Comparison of ENCODE assay signal across 17 cellular contexts in genomic region chrX:54483946-54484345, GRCh38. TPM values are rescaled to one million over a fixed set of nuclear protein-coding genes. Genes with fewer than 3 reads are reported as not detected.
DNase-seq lines count a peak whose midpoint lies in the region; ATAC-seq and TF ChIP-seq lines count a peak whose summit lies in the region.
"Had no signal": no experiment of that assay in that cellular context is flagged by ENCODE, and none has a peak within 500 bp of the region (broad histone marks: within the 10 kb centered on the region; RNA-seq: fewer than 3 reads in every experiment).

No MANE protein-coding gene starts in this region.

- no peaks in the 10 kb centered on the region for H3K27me3 Mint-ChIP-seq in endodermal cell (ENCODE audit: insufficient read depth)
- peaks cover 1% of the 10 kb centered on the region for H3K27me3 Mint-ChIP-seq in activated CD4-positive, alpha-beta memory T cell treated with anti-CD3 and anti-CD28 coated beads for 36 hours

- H4K20me1 ChIP-seq in IMR-90 (ENCODE audit: insufficient read depth, low read length): no peaks in the 10 kb centered on the region

- H3K18ac ChIP-seq in IMR-90 (ENCODE audit: low read depth, low read length): no peak overlapping the region

- H2BK15ac ChIP-seq in IMR-90 (ENCODE audit: low read depth, low read length): no peak overlapping the region

- H3K27ac ChIP-seq in IMR-90 (ENCODE audit: insufficient read depth, low read length) (no peak overlapping the region), endodermal cell (ENCODE audit: low read depth, low read length) (peak overlapping the region; percentile 38), muscle layer of colon (ENCODE audit: low read depth, low read length) (peak overlapping the region; percentile 47), stomach (peak overlapping the region in 3 of 5 donors; percentile 43 to 62 (median 58))
- H3K27ac ChIP-seq: body of pancreas, SJSA1, testis had no signal

- H3K23ac ChIP-seq in IMR-90 (ENCODE audit: low read depth, low read length): no peak overlapping the region

- peaks cover 21% of the 10 kb centered on the region for H3K4me1 ChIP-seq in IMR-90 (ENCODE audit: control insufficient read depth, insufficient read depth, low read length)
- H3K4me1 ChIP-seq in endodermal cell (ENCODE audit: control insufficient read depth, insufficient read depth, low read length): peaks cover 4% of the 10 kb centered on the region
- peaks cover 17% of the 10 kb centered on the region for H3K4me1 ChIP-seq in muscle layer of colon (ENCODE audit: insufficient read depth, low read length)
- peaks cover 0 to 36% (median 16%) of the 10 kb centered on the region in 4 donors for H3K4me1 ChIP-seq in stomach

- H3K79me1 ChIP-seq in IMR-90 (ENCODE audit: low read depth in 1 of 2, low read length in 2 of 2): peaks cover 11 to 37% of the 10 kb centered on the region in 2 experiments

- no peak overlapping the region for H4K91ac ChIP-seq in IMR-90 (ENCODE audit: insufficient read depth, low read depth, low read length)

- TF ChIP-seq RAD21 in IMR-90 (IDR thresholded peaks at IDR 0.05; ENCODE audit: low read length): no peak

- ATAC-seq in IMR-90 (ENCODE audit: low read depth): no peak
- ATAC-seq: activated CD4-positive, alpha-beta T cell treated with anti-CD3 and anti-CD28 coated beads for 36 hours; body of pancreas had no signal

- peak overlapping the region; percentile 64 for H2AFZ ChIP-seq in IMR-90 (replicated peaks; ENCODE audit: low read length, poor library complexity)

- H2BK120ac ChIP-seq in IMR-90 (ENCODE audit: low read depth, low read length): no peak overlapping the region

- no peak for TF ChIP-seq CTCF in IMR-90 (conservative IDR thresholded peaks at IDR 0.05; ENCODE audit: low read depth, low read length)
- no peak for TF ChIP-seq CTCF in endodermal cell (conservative IDR thresholded peaks at IDR 0.05)
- TF ChIP-seq CTCF in stomach (IDR thresholded peaks at IDR 0.05): no peak

- peaks cover 23% of the 10 kb centered on the region for H3K4me1 Mint-ChIP-seq in endodermal cell
- H3K4me1 Mint-ChIP-seq in activated CD4-positive, alpha-beta memory T cell treated with anti-CD3 and anti-CD28 coated beads for 36 hours (ENCODE audit: low read depth): no peaks in the 10 kb centered on the region
- H3K4me1 Mint-ChIP-seq: activated CD4-positive, alpha-beta T cell treated with anti-CD3 and anti-CD28 coated beads for 36 hours; activated naive CD4-positive, alpha-beta T cell treated with anti-CD3 and anti-CD28 coated beads, Interleukin-2, amount 10 ng/mL, durations not matched to agents 7 days and 5 days had no signal

- H3K4me3 ChIP-seq in IMR-90 (ENCODE audit: insufficient read depth, low read depth, low read length): no peak overlapping the region
- no peak overlapping the region for H3K4me3 ChIP-seq in endodermal cell (ENCODE audit: low read length)
- no peak overlapping the region for H3K4me3 ChIP-seq in muscle layer of colon (ENCODE audit: low read depth in 1 of 2, low read length in 2 of 2)
- H3K4me3 ChIP-seq in stomach: no peak overlapping the region
- H3K4me3 ChIP-seq: body of pancreas, SJSA1, testis had no signal

- H2BK20ac ChIP-seq in IMR-90 (ENCODE audit: low read depth, low read length): no peak overlapping the region

- peak overlapping the region; percentile 59 for H2AK5ac ChIP-seq in IMR-90 (ENCODE audit: low read depth, low read length)

- peak overlapping the region; percentile 85 for H2AK9ac ChIP-seq in IMR-90 (replicated peaks; ENCODE audit: low read depth, low read length, poor library complexity)

- no peaks in the 10 kb centered on the region for H3K27me3 ChIP-seq in IMR-90 (ENCODE audit: control insufficient read depth, insufficient read depth, low read length)
- H3K27me3 ChIP-seq in endodermal cell (ENCODE audit: control insufficient read depth, insufficient read depth, low read length, poor library complexity, severe bottlenecking): no peaks in the 10 kb centered on the region
- no peaks in the 10 kb centered on the region for H3K27me3 ChIP-seq in muscle layer of colon (ENCODE audit: control insufficient read depth in 1 of 2, insufficient read depth in 2 of 2, low read length in 2 of 2)
- no peaks in the 10 kb centered on the region for H3K27me3 ChIP-seq in stomach
- H3K27me3 ChIP-seq: body of pancreas, SJSA1, testis had no signal

- dilution Hi-C loops in IMR-90 (cut with HindIII; ENCODE audit: low sequenced_read_pairs, unreplicated experiment): no loop called here

- no peaks in the 10 kb centered on the region for H3K36me3 Mint-ChIP-seq in endodermal cell (ENCODE audit: low read depth)
- H3K36me3 Mint-ChIP-seq in activated CD4-positive, alpha-beta memory T cell treated with anti-CD3 and anti-CD28 coated beads for 36 hours: no peaks in the 10 kb centered on the region
- H3K36me3 Mint-ChIP-seq: activated naive CD4-positive, alpha-beta T cell treated with anti-CD3 and anti-CD28 coated beads, Interleukin-2, amount 10 ng/mL, durations not matched to agents 7 days and 5 days had no signal

- H3K4me3 Mint-ChIP-seq in endodermal cell: no peak overlapping the region
- H3K4me3 Mint-ChIP-seq in activated CD4-positive, alpha-beta memory T cell treated with anti-CD3 and anti-CD28 coated beads for 36 hours: no peak overlapping the region
- H3K4me3 Mint-ChIP-seq: activated CD4-positive, alpha-beta T cell treated with anti-CD3 and anti-CD28 coated beads for 36 hours; activated naive CD4-positive, alpha-beta T cell treated with anti-CD3 and anti-CD28 coated beads, Interleukin-2, amount 10 ng/mL, durations not matched to agents 7 days and 5 days had no signal

- no TSS peak for BruUV-seq in IMR-90 (replicated peaks; lab: Mats Ljungman, UMichigan)

- in situ Hi-C loops in IMR-90 (cut with MboI; ENCODE audit: low sequenced_read_pairs): no loop called here

- H3K9ac ChIP-seq in IMR-90 (ENCODE audit: low read depth, low read length) (no peak overlapping the region), endodermal cell (ENCODE audit: extremely low read depth, low read length, poor library complexity, severe bottlenecking) (no peak overlapping the region), muscle layer of colon (ENCODE audit: low read length) (no peak overlapping the region)

- no peaks in the 10 kb centered on the region for H3K9me3 ChIP-seq in IMR-90 (ENCODE audit: control insufficient read depth, insufficient read depth, low read length)
- no peaks in the 10 kb centered on the region for H3K9me3 ChIP-seq in endodermal cell (ENCODE audit: control insufficient read depth, low read length)
- no peaks in the 10 kb centered on the region for H3K9me3 ChIP-seq in muscle layer of colon (ENCODE audit: low read length)
- peaks cover 0 to 2% (median 0%) of the 10 kb centered on the region in 4 donors for H3K9me3 ChIP-seq in stomach
- H3K9me3 ChIP-seq: body of pancreas, SJSA1, testis had no signal

- POLR2A ChIA-PET in IMR-90 (lab: Charles Lee; ENCODE audit: unreplicated experiment): no interaction called here
- POLR2A ChIA-PET in activated CD4-positive, alpha-beta memory T cell treated with anti-CD3 and anti-CD28 coated beads for 36 hours (lab: Charles Lee): no interaction called here

- no peak overlapping the region for H3K4me2 ChIP-seq in IMR-90 (ENCODE audit: low read depth, low read length)

- peak overlapping the region; percentile 61 for H3K4ac ChIP-seq in IMR-90 (ENCODE audit: low read depth, low read length)

- H3K9me3 Mint-ChIP-seq in endodermal cell: peaks cover 49% of the 10 kb centered on the region
- no peaks in the 10 kb centered on the region for H3K9me3 Mint-ChIP-seq in activated CD4-positive, alpha-beta memory T cell treated with anti-CD3 and anti-CD28 coated beads for 36 hours
- H3K9me3 Mint-ChIP-seq: activated naive CD4-positive, alpha-beta T cell treated with anti-CD3 and anti-CD28 coated beads, Interleukin-2, amount 10 ng/mL, durations not matched to agents 7 days and 5 days had no signal

- no peak for TF ChIP-seq EP300 in stomach (IDR thresholded peaks at IDR 0.05)

- H4K8ac ChIP-seq in IMR-90 (ENCODE audit: low read depth in 2 of 2, low read length in 2 of 2): peak overlapping the region; percentile 86 to 93; a peak in 2 of 4 replicates

- DNase-seq in IMR-90 (no peak), endodermal cell (no peak), stomach (no peak), NCI-H1417 treated with DMSO at 0.1 percent for 48 hours (lab: John Stamatoyannopoulos, UW) (no peak), NOMO-1 treated with DMSO at 0.1 percent for 48 hours (lab: John Stamatoyannopoulos, UW; ENCODE audit: unreplicated experiment) (no peak)
- DNase-seq in activated CD4-positive, CD25-positive, alpha-beta regulatory T cell (lab: John Stamatoyannopoulos, UW): no peak
- DNase-seq in activated CD4-positive, alpha-beta memory T cell treated with anti-CD3 and anti-CD28 coated beads for 36 hours: no peak
- DNase-seq: activated CD4-positive, alpha-beta T cell treated with anti-CD3 and anti-CD28 coated beads for 36 hours; activated naive CD4-positive, alpha-beta T cell treated with anti-CD3 and anti-CD28 coated beads, Interleukin-2, amount 10 ng/mL, durations not matched to agents 7 days and 5 days; body of pancreas; Calu3; GF-D8; HCEC 1CT; NCI-H187 treated with DMSO at 0.1 percent for 48 hours; testis had no signal

- 62% methylated on average over 9 of the region's 9 CpGs; no CpG with 5 or more reads in 1 of the 2 experiments for WGBS in IMR-90 (ENCODE audit: extremely low coverage in 2 of 2, insufficient read length in 1 of 2), 2 experiments
- WGBS in endodermal cell (ENCODE audit: insufficient coverage in 1 of 2, insufficient read length in 1 of 2), 2 experiments: 84% methylated on average over 9 of the region's 9 CpGs; no CpG with 5 or more reads in 1 of the 2 experiments
- 49 to 80% (median 68%) methylated on average over 9 of the region's 9 CpGs for WGBS in stomach, 5 donors

- H2BK5ac ChIP-seq in IMR-90 (ENCODE audit: low read depth, low read length, poor library complexity, severe bottlenecking): no peak overlapping the region

- no peaks in the 10 kb centered on the region for H3K36me3 ChIP-seq in IMR-90 (ENCODE audit: control insufficient read depth, insufficient read depth, low read length)
- no peaks in the 10 kb centered on the region for H3K36me3 ChIP-seq in endodermal cell (ENCODE audit: control insufficient read depth, insufficient read depth, low read length)
- no peaks in the 10 kb centered on the region for H3K36me3 ChIP-seq in muscle layer of colon (ENCODE audit: insufficient read depth, low read length)
- H3K36me3 ChIP-seq in stomach: no peaks in the 10 kb centered on the region
- H3K36me3 ChIP-seq: SJSA1 had no signal

- CTCF ChIA-PET in IMR-90 (lab: Yijun Ruan, JAX): interaction anchor here (0.5 kb wide), 1 partner anchor 110 kb away, joined by 3 read pairs; no protein-coding TSS in a partner anchor
- CTCF ChIA-PET in activated CD4-positive, alpha-beta memory T cell treated with anti-CD3 and anti-CD28 coated beads for 36 hours (lab: Charles Lee): no interaction called here

- peaks cover 13% of the 10 kb centered on the region; the same call in 1 of the 2 replicates for H3K9me1 ChIP-seq in IMR-90 (ENCODE audit: insufficient read depth, low read length)

- H3K56ac ChIP-seq in IMR-90 (ENCODE audit: extremely low read depth, insufficient read depth, low read length): no peak overlapping the region

- H4K5ac ChIP-seq in IMR-90 (ENCODE audit: low read depth, low read length): peak overlapping the region; percentile 25; the same call in 1 of the 2 replicates

- no peak for TF ChIP-seq POLR2A in IMR-90 (IDR thresholded peaks at IDR 0.05; ENCODE audit: low read depth, low read length)
- no peak for TF ChIP-seq POLR2A in stomach (IDR thresholded peaks at IDR 0.05)

- intact Hi-C loops in IMR-90 (cut with micrococcal nuclease): no loop called here
- intact Hi-C loops in stomach (cut with DNase I; ENCODE audit: low total_unique reads): no loop called here
- intact Hi-C loops in activated CD4-positive, alpha-beta memory T cell treated with anti-CD3 and anti-CD28 coated beads for 36 hours (cut with micrococcal nuclease): no loop called here

- H3K14ac ChIP-seq in IMR-90 (replicated peaks; ENCODE audit: low read depth, low read length): 0 out of 2 replicates have a peak overlapping the region, but pooled peaks have one; percentile 32

- no peak overlapping the region for H3K27ac Mint-ChIP-seq in endodermal cell
- no peak overlapping the region for H3K27ac Mint-ChIP-seq in activated CD4-positive, alpha-beta memory T cell treated with anti-CD3 and anti-CD28 coated beads for 36 hours
- H3K27ac Mint-ChIP-seq: activated CD4-positive, alpha-beta T cell treated with anti-CD3 and anti-CD28 coated beads for 36 hours; activated naive CD4-positive, alpha-beta T cell treated with anti-CD3 and anti-CD28 coated beads, Interleukin-2, amount 10 ng/mL, durations not matched to agents 7 days and 5 days had no signal

RNA-seq across cellular contexts. Expression of gene FGD1, which starts 12.1 kb away (rescaled TPM):
- total RNA-seq in IMR-90 (2012; rRNA removed): 2.0 and 2.5 TPM in 2 replicates
- 11.7 and 12.3 TPM in 2 replicates for polyA plus RNA-seq in IMR-90 (2012; rRNA removed)
- 8.4 and 12.6 TPM in 2 replicates for polyA plus RNA-seq in IMR-90 (2012; cell fraction: cytosol; rRNA removed)
- polyA plus RNA-seq in IMR-90 (2012; cell fraction: nucleus; rRNA removed; ENCODE audit: low replicate concordance): 13.7 and 21.9 TPM in 2 replicates
- 10 to 100 TPM; 23.9 to 46.0 TPM for total RNA-seq in endodermal cell
- polyA plus RNA-seq in endodermal cell (2013, experiment 1 of 2): 25.4 TPM
- polyA plus RNA-seq in endodermal cell (2013, experiment 2 of 2): 23.6 TPM
- total RNA-seq in stomach: 10 to 100 TPM in 1 of 5 donors, 1 to 10 TPM in 3, not detected in 1; 1.8 to 15.9 (median 3.9) TPM
- 1 to 10 TPM in 2 of 3 donors, under 1 TPM in 1; 0.76 to 3.3 (median 3.1) TPM for polyA plus RNA-seq in stomach
- total RNA-seq in activated CD4-positive, alpha-beta memory T cell treated with anti-CD3 and anti-CD28 coated beads for 36 hours: under 1 TPM; 0.15 to 0.26 TPM

RNA-seq across cellular contexts. Expression of gene TSR2, which starts 43.7 kb away (rescaled TPM):
- total RNA-seq in IMR-90 (2012; rRNA removed): 8.8 and 14.4 TPM in 2 replicates
- polyA plus RNA-seq in IMR-90 (2012; rRNA removed): 20.4 and 22.1 TPM in 2 replicates
- polyA plus RNA-seq in IMR-90 (2012; cell fraction: cytosol; rRNA removed): 12.5 and 20.2 TPM in 2 replicates
- 4.4 and 10.8 TPM in 2 replicates for polyA plus RNA-seq in IMR-90 (2012; cell fraction: nucleus; rRNA removed; ENCODE audit: low replicate concordance)
- 10 to 100 TPM; 41.3 to 54.0 TPM for total RNA-seq in endodermal cell
- polyA plus RNA-seq in endodermal cell (2013, experiment 1 of 2): 24.8 TPM
- 22.2 TPM for polyA plus RNA-seq in endodermal cell (2013, experiment 2 of 2)
- 10 to 100 TPM in 4 of 5 donors, not detected in 1; 12.5 to 42.0 (median 17.0) TPM for total RNA-seq in stomach
- 10 to 100 TPM; 28.8 to 48.1 (median 46.0) TPM for polyA plus RNA-seq in stomach
- 10 to 100 TPM; 24.1 to 25.4 TPM for total RNA-seq in activated CD4-positive, alpha-beta memory T cell treated with anti-CD3 and anti-CD28 coated beads for 36 hours

RNA-seq across cellular contexts. Expression of gene GNL3L, which starts 46.1 kb away (rescaled TPM):
- total RNA-seq in IMR-90 (2012; rRNA removed) (47.2 and 48.8 TPM in 2 replicates), endodermal cell (10 to 100 TPM; 40.2 to 43.8 TPM), stomach (10 to 100 TPM; 12.1 to 60.7 (median 34.5) TPM)
- polyA plus RNA-seq in IMR-90 (2012; rRNA removed) (15.4 and 16.5 TPM in 2 replicates), stomach (1 to 10 TPM; 3.0 to 5.5 (median 5.3) TPM)
- polyA plus RNA-seq in IMR-90 (2012; cell fraction: cytosol; rRNA removed): 9.5 and 11.9 TPM in 2 replicates
- 12.3 and 18.2 TPM in 2 replicates for polyA plus RNA-seq in IMR-90 (2012; cell fraction: nucleus; rRNA removed; ENCODE audit: low replicate concordance)
- 15.1 TPM for polyA plus RNA-seq in endodermal cell (2013, experiment 1 of 2)
- polyA plus RNA-seq in endodermal cell (2013, experiment 2 of 2): 13.6 TPM
- 10 to 100 TPM; 45.8 to 45.9 TPM for total RNA-seq in activated CD4-positive, alpha-beta memory T cell treated with anti-CD3 and anti-CD28 coated beads for 36 hours
